In the genomic region with DNA sequence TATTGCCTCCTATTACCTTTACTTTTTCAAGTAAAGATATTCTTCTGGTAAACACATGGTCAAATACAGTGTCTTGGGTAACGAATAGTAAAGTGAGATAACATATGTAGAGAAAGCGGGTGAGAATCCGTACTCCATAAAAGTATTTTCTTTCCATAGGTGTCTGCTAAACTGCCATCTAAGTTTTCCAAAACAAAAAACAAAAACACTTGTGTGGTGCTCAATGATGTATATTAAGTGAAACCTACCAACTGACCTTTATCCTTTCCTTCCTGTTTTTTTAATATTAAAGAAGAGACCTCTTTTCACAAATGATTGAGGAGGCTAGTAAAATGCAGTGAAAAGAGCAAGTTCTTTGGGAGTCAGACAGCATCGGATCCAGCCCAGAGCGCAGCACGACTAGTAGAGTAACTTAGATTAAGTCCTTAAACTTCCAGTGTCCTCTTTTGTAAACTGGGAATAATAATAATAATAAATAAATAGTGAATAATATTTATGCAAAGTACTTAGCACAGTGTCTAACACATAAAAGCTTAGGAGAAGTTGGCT, we compare ENCODE assay signal across 8 cellular contexts. TPM values are rescaled to one million over a fixed set of nuclear protein-coding genes. Genes with fewer than 3 reads are reported as not detected.
DNase-seq lines count a peak whose midpoint lies in the region; ATAC-seq and TF ChIP-seq lines count a peak whose summit lies in the region.

No MANE protein-coding gene starts in this region.

- intact Hi-C loops in CD4-positive, alpha-beta memory T cell (cut with micrococcal nuclease), result loop anchor here (2.0 kb wide), 1 partner anchor 133 kb away; a partner anchor contains a TSS
- intact Hi-C loops in right lobe of liver (cut with DNase I), result loop anchor here (5.0 to 10.0 kb wide), 2 partner anchors 239 to 242 kb away; no protein-coding TSS in a partner anchor
- intact Hi-C loops in sciatic nerve (cut with DNase I), result no loop called here

- ATAC-seq in HG02840 (IDR thresholded peaks at IDR 0.05; ENCODE audit: low FRiP score, unreplicated experiment) (peak; percentile 8), right lobe of liver (no peak), sciatic nerve (no peak), GM21423 (IDR thresholded peaks at IDR 0.05; ENCODE audit: unreplicated experiment) (no peak)
- no peak for ATAC-seq in activated CD8-positive, alpha-beta T cell treated with anti-CD3 and anti-CD28 coated beads, Interleukin-2, amount 10 ng/mL, durations not matched to agents 7 days and 5 days

- DNase-seq in CD4-positive, alpha-beta memory T cell, result peak in 1 of 5 donors; percentile 2
- DNase-seq in activated CD8-positive, alpha-beta T cell treated with anti-CD3 and anti-CD28 coated beads, Interleukin-2, amount 10 ng/mL, durations not matched to agents 7 days and 5 days, result no peak
- DNase-seq in right lobe of liver (no peak), sciatic nerve (ENCODE audit: low spot score) (no peak), DMS79 treated with DMSO at 0.1 percent for 48 hours (lab: John Stamatoyannopoulos, UW) (no peak), iPS-NIHi7 (ENCODE audit: extremely low spot score) (no peak)

- H3K27me3 Mint-ChIP-seq in CD4-positive, alpha-beta memory T cell, result peaks cover 0 to 1% of the 10 kb centered on the region in 2 donors
- no peaks in the 10 kb centered on the region for H3K27me3 Mint-ChIP-seq in activated CD8-positive, alpha-beta T cell treated with anti-CD3 and anti-CD28 coated beads, Interleukin-2, amount 10 ng/mL, durations not matched to agents 7 days and 5 days (ENCODE audit: low read depth)

- no peak overlapping the region for H3K27ac ChIP-seq in CD4-positive, alpha-beta memory T cell (ENCODE audit: low read depth, low read length)
- H3K27ac ChIP-seq in right lobe of liver, result peak overlapping the region; percentile 49 to 54 (median 52)

- peak overlapping the region in 6 of 7 donors; percentile 57 to 99 (median 97) for H3K27ac Mint-ChIP-seq in CD4-positive, alpha-beta memory T cell
- peak overlapping the region; percentile 83 for H3K27ac Mint-ChIP-seq in activated CD8-positive, alpha-beta T cell treated with anti-CD3 and anti-CD28 coated beads, Interleukin-2, amount 10 ng/mL, durations not matched to agents 7 days and 5 days

- H3K9me3 ChIP-seq in CD4-positive, alpha-beta memory T cell (ENCODE audit: control insufficient read depth in 1 of 2, low read length in 2 of 2), result no peaks in the 10 kb centered on the region
- H3K9me3 ChIP-seq in right lobe of liver, result no peaks in the 10 kb centered on the region

- no peaks in the 10 kb centered on the region for H3K9me3 Mint-ChIP-seq in CD4-positive, alpha-beta memory T cell
- H3K9me3 Mint-ChIP-seq in activated CD8-positive, alpha-beta T cell treated with anti-CD3 and anti-CD28 coated beads, Interleukin-2, amount 10 ng/mL, durations not matched to agents 7 days and 5 days (ENCODE audit: insufficient read depth), result no peaks in the 10 kb centered on the region

- POLR2A ChIA-PET in CD4-positive, alpha-beta memory T cell (lab: Charles Lee; ENCODE audit: partially characterized antibody), result interaction anchor here (0.8 to 2.3 kb wide), 6 partner anchors 127 to 321 kb away, joined by 3 to 14 read pairs (median 6); a partner anchor contains a TSS
- POLR2A ChIA-PET in activated CD8-positive, alpha-beta T cell treated with anti-CD3 and anti-CD28 coated beads, Interleukin-2, amount 10 ng/mL, durations not matched to agents 7 days and 5 days (lab: Charles Lee), result interaction anchor here (0.6 to 3.3 kb wide), 6 partner anchors 129 to 1412 kb away, joined by 3 to 22 read pairs (median 8); a partner anchor contains a TSS

- H3K36me3 Mint-ChIP-seq in CD4-positive, alpha-beta memory T cell, result peaks cover 10 to 30% of the 10 kb centered on the region in 2 donors
- H3K36me3 Mint-ChIP-seq in activated CD8-positive, alpha-beta T cell treated with anti-CD3 and anti-CD28 coated beads, Interleukin-2, amount 10 ng/mL, durations not matched to agents 7 days and 5 days (ENCODE audit: low read depth), result peaks cover 20% of the 10 kb centered on the region

- TF ChIP-seq POLR2A in right lobe of liver (IDR thresholded peaks at IDR 0.05), result no peak

- no peaks in the 10 kb centered on the region for H3K27me3 ChIP-seq in CD4-positive, alpha-beta memory T cell (ENCODE audit: insufficient read depth, low read length)
- H3K27me3 ChIP-seq in right lobe of liver, result no peaks in the 10 kb centered on the region

- H3K4me1 ChIP-seq in CD4-positive, alpha-beta memory T cell (ENCODE audit: insufficient read depth, low read length), result peaks cover 26% of the 10 kb centered on the region
- H3K4me1 ChIP-seq in right lobe of liver, result peaks cover 0 to 10% (median 4%) of the 10 kb centered on the region in 4 donors

- H3K36me3 ChIP-seq in CD4-positive, alpha-beta memory T cell (ENCODE audit: insufficient read depth, low read length), result no peaks in the 10 kb centered on the region
- H3K36me3 ChIP-seq in right lobe of liver, result no peaks in the 10 kb centered on the region

- WGBS in right lobe of liver (ENCODE audit: insufficient coverage, low coverage, low lambda C conversion rate, missing lambda C conversion rate), result 50% methylated on average over 6 of the region's 6 CpGs

- peak overlapping the region in 7 of 8 donors; percentile 96 to 100 (median 99) for H3K4me3 Mint-ChIP-seq in CD4-positive, alpha-beta memory T cell
- H3K4me3 Mint-ChIP-seq in activated CD8-positive, alpha-beta T cell treated with anti-CD3 and anti-CD28 coated beads, Interleukin-2, amount 10 ng/mL, durations not matched to agents 7 days and 5 days, result peak overlapping the region; percentile 98

- peak overlapping the region in 1 of 2 donors; percentile 99 for H3K4me3 ChIP-seq in CD4-positive, alpha-beta memory T cell (ENCODE audit: low read length in 2 of 2)
- H3K4me3 ChIP-seq in right lobe of liver, result peak overlapping the region; percentile 68 to 74 (median 68)

- CTCF ChIA-PET in CD4-positive, alpha-beta memory T cell (lab: Charles Lee; ENCODE audit: partially characterized antibody), result interaction anchor here (0.9 to 2.3 kb wide), 5 partner anchors 10 to 245 kb away, joined by 4 to 12 read pairs (median 5); no protein-coding TSS in a partner anchor
- CTCF ChIA-PET in activated CD8-positive, alpha-beta T cell treated with anti-CD3 and anti-CD28 coated beads, Interleukin-2, amount 10 ng/mL, durations not matched to agents 7 days and 5 days (lab: Charles Lee), result interaction anchor here (0.9 to 3.3 kb wide), 3 partner anchors 129 to 441 kb away, joined by 3 to 18 read pairs (median 4); no protein-coding TSS in a partner anchor

- H3K4me1 Mint-ChIP-seq in CD4-positive, alpha-beta memory T cell, result peaks cover 21 to 52% (median 37%) of the 10 kb centered on the region in 4 donors
- H3K4me1 Mint-ChIP-seq in activated CD8-positive, alpha-beta T cell treated with anti-CD3 and anti-CD28 coated beads, Interleukin-2, amount 10 ng/mL, durations not matched to agents 7 days and 5 days (ENCODE audit: low read depth), result peaks cover 39% of the 10 kb centered on the region

- TF ChIP-seq CTCF in right lobe of liver (IDR thresholded peaks at IDR 0.05), result no peak

RNA-seq across cellular contexts. Expression of a gene that starts 0.4 kb away (rescaled TPM):
- total RNA-seq in CD4-positive, alpha-beta memory T cell, result 10 to 100 TPM; 22.3 to 22.7 TPM
- polyA plus RNA-seq in CD4-positive, alpha-beta memory T cell, result 10 to 100 TPM; 31.0 to 41.8 TPM
- 10 to 100 TPM; 24.3 to 25.2 TPM for total RNA-seq in activated CD8-positive, alpha-beta T cell treated with anti-CD3 and anti-CD28 coated beads, Interleukin-2, amount 10 ng/mL, durations not matched to agents 7 days and 5 days
- 1 to 10 TPM; 4.5 to 7.0 (median 6.2) TPM for total RNA-seq in right lobe of liver
- total RNA-seq in sciatic nerve, result 20.5 TPM
